13 cellular contexts compared by ENCODE assay signal in the genomic region with DNA sequence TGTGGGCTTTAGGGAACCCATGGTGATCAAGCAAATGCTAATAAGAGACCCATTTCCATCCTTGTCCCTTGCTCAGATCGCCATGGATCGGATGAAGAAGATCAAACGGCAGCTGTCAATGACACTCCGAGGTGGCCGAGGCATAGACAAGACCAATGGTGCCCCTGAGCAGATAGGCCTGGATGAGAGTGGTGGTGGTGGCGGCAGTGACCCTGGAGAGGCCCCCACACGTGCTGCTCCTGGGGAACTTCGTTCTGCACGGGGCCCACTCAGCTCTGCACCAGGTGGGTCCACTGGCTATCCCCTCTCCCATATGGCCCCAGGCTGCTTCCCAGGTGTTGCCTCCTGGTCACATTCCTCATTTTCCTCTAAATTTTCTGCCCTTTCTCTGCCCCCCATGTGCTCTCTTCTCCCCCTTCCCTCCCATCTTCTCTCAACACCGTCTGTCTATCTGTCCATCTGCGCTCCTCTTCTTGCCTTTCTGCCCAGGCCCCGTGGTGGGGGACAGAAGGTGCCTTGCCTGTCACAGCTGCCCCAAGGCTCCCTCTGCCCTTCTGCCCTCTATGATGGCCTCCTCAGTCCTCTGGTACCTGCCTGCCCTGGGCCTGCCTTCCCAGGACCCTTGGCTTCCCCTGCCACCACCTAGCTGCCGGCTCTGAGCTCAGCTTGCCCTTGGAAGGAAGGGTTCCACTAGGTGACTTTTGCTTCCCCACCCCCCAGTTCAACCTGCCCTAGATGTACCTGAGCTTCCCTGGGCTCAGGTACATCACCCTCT. TPM values are rescaled to one million over a fixed set of nuclear protein-coding genes. Genes with fewer than 3 reads are reported as not detected.
DNase-seq lines count a peak whose midpoint lies in the region; ATAC-seq and TF ChIP-seq lines count a peak whose summit lies in the region.
"Had no signal": no experiment of that assay in that cellular context is flagged by ENCODE, and none has a peak within 500 bp of the region (broad histone marks: within the 10 kb centered on the region; RNA-seq: fewer than 3 reads in every experiment).

No MANE protein-coding gene starts in this region.

- no peak for ATAC-seq in activated T-cell treated with anti-CD3 and anti-CD28 coated beads, Interleukin-2, amount 50 U/mL, for 4 hours

- CTCF ChIA-PET in Caco-2 (lab: Charles Lee), result interaction anchor here (1.3 kb wide), 1 partner anchor 89 kb away, joined by 5 read pairs; no protein-coding TSS in a partner anchor

- no peaks in the 10 kb centered on the region for H3K9me3 ChIP-seq in Caco-2
- H3K9me3 ChIP-seq: BLaER1 had no signal

- peaks cover 2% of the 10 kb centered on the region; the same call in 1 of the 2 replicates for H3K36me3 ChIP-seq in Caco-2 (ENCODE audit: control insufficient read depth, insufficient read depth, low read length)

- H3K9me3 Mint-ChIP-seq in activated T-cell treated with anti-CD3 and anti-CD28 coated beads, Interleukin-2, amount 50 U/mL, for 4 hours, result no peaks in the 10 kb centered on the region
- H3K9me3 Mint-ChIP-seq in IgD-negative memory B cell, result no peaks in the 10 kb centered on the region
- H3K9me3 Mint-ChIP-seq in dendritic cell treated with granulocyte-macrophage colony-stimulating factor and Interleukin-4, amounts not matched to agents 40 ng/mL and 50 ng/mL, for 4 days, result no peaks in the 10 kb centered on the region
- no peaks in the 10 kb centered on the region for H3K9me3 Mint-ChIP-seq in Caco-2 (ENCODE audit: unreplicated experiment)
- H3K9me3 Mint-ChIP-seq: HFFc6 had no signal

- peak; percentile 14 for DNase-seq in activated T-cell treated with anti-CD3 and anti-CD28 coated beads, Interleukin-2, amount 50 U/mL, for 1 hour
- DNase-seq in activated T-cell treated with anti-CD3 and anti-CD28 coated beads, Interleukin-2, amount 50 U/mL, for 4 hours, result no peak
- DNase-seq in posterior vena cava (ENCODE audit: low spot score) (peak; percentile 47), foreskin melanocyte (no peak), Caco-2 (no peak), AG20443 (ENCODE audit: low spot score) (no peak)
- DNase-seq: AML-193, DMS79, HCEC 1CT, HFFc6 had no signal

- no peaks in the 10 kb centered on the region for H3K27me3 Mint-ChIP-seq in activated T-cell treated with anti-CD3 and anti-CD28 coated beads, Interleukin-2, amount 50 U/mL, for 4 hours (ENCODE audit: low read depth)
- H3K27me3 Mint-ChIP-seq in IgD-negative memory B cell (no peaks in the 10 kb centered on the region), Caco-2 (ENCODE audit: insufficient read depth, unreplicated experiment) (no peaks in the 10 kb centered on the region)
- no peaks in the 10 kb centered on the region for H3K27me3 Mint-ChIP-seq in dendritic cell treated with granulocyte-macrophage colony-stimulating factor and Interleukin-4, amounts not matched to agents 40 ng/mL and 50 ng/mL, for 4 days

- H3K36me3 Mint-ChIP-seq in activated T-cell treated with anti-CD3 and anti-CD28 coated beads, Interleukin-2, amount 50 U/mL, for 4 hours (ENCODE audit: insufficient read depth), result peaks cover 9% of the 10 kb centered on the region
- H3K36me3 Mint-ChIP-seq in IgD-negative memory B cell, result peaks cover 20% of the 10 kb centered on the region
- H3K36me3 Mint-ChIP-seq in dendritic cell treated with granulocyte-macrophage colony-stimulating factor and Interleukin-4, amounts not matched to agents 40 ng/mL and 50 ng/mL, for 4 days (ENCODE audit: low read depth), result peaks cover 92% of the 10 kb centered on the region
- H3K36me3 Mint-ChIP-seq in Caco-2 (ENCODE audit: insufficient read depth, unreplicated experiment), result peaks cover 56% of the 10 kb centered on the region

- TF ChIP-seq CTCF in Caco-2 (IDR thresholded peaks at IDR 0.05; ENCODE audit: insufficient read depth in 1 of 2, low read depth in 1 of 2, low read length in 1 of 2, severe bottlenecking in 1 of 2, unreplicated experiment in 1 of 2), result no peak

- no peaks in the 10 kb centered on the region for H3K27me3 ChIP-seq in Caco-2 (replicated peaks; ENCODE audit: control insufficient read depth, insufficient read depth, low read length)

- POLR2A ChIA-PET in Caco-2 (lab: Charles Lee), result no interaction called here

- H3K4me3 ChIP-seq in Caco-2 (ENCODE audit: low read depth, low read length), result no peak overlapping the region
- H3K4me3 ChIP-seq: BLaER1 had no signal

- no TSS peak for BruUV-seq in Caco-2 (replicated peaks; lab: Mats Ljungman, UMichigan)

- H3K4me1 Mint-ChIP-seq in activated T-cell treated with anti-CD3 and anti-CD28 coated beads, Interleukin-2, amount 50 U/mL, for 4 hours (ENCODE audit: low read depth), result peaks cover 26% of the 10 kb centered on the region
- H3K4me1 Mint-ChIP-seq in IgD-negative memory B cell (peaks cover 9 to 21% (median 14%) of the 10 kb centered on the region in 3 donors), Caco-2 (ENCODE audit: low read depth, unreplicated experiment) (peaks cover 15% of the 10 kb centered on the region)
- peaks cover 56% of the 10 kb centered on the region for H3K4me1 Mint-ChIP-seq in dendritic cell treated with granulocyte-macrophage colony-stimulating factor and Interleukin-4, amounts not matched to agents 40 ng/mL and 50 ng/mL, for 4 days (ENCODE audit: low read depth)

- no peak overlapping the region for H3K4me3 Mint-ChIP-seq in activated T-cell treated with anti-CD3 and anti-CD28 coated beads, Interleukin-2, amount 50 U/mL, for 4 hours
- H3K4me3 Mint-ChIP-seq in IgD-negative memory B cell (no peak overlapping the region), Caco-2 (ENCODE audit: unreplicated experiment) (no peak overlapping the region)
- H3K4me3 Mint-ChIP-seq in dendritic cell treated with granulocyte-macrophage colony-stimulating factor and Interleukin-4, amounts not matched to agents 40 ng/mL and 50 ng/mL, for 4 days, result no peak overlapping the region
- H3K4me3 Mint-ChIP-seq: HFFc6 had no signal

- intact Hi-C loops in dendritic cell treated with granulocyte-macrophage colony-stimulating factor and Interleukin-4, amounts not matched to agents 40 ng/mL and 50 ng/mL, for 4 days (cut with micrococcal nuclease), result no loop called here
- intact Hi-C loops in posterior vena cava (cut with DNase I) (no loop called here), Caco-2 (cut with micrococcal nuclease; ENCODE audit: unreplicated experiment) (no loop called here)

- H3K27ac Mint-ChIP-seq in IgD-negative memory B cell, result peak overlapping the region in 2 of 3 donors; percentile 28 to 45
- H3K27ac Mint-ChIP-seq in dendritic cell treated with granulocyte-macrophage colony-stimulating factor and Interleukin-4, amounts not matched to agents 40 ng/mL and 50 ng/mL, for 4 days, result peak overlapping the region; percentile 51
- H3K27ac Mint-ChIP-seq in Caco-2 (ENCODE audit: unreplicated experiment), result no peak overlapping the region
- H3K27ac Mint-ChIP-seq: HFFc6 had no signal

- H3K4me1 ChIP-seq in Caco-2, result no peaks in the 10 kb centered on the region

RNA-seq across cellular contexts. Expression of gene CDK16, which starts 5.2 kb away (rescaled TPM):
- 10 to 100 TPM; 45.4 to 51.4 (median 49.4) TPM for total RNA-seq in activated T-cell treated with anti-CD3 and anti-CD28 coated beads, Interleukin-2, amount 50 U/mL, for 4 hours
- 16.8 TPM for polyA plus RNA-seq in IgD-negative memory B cell
- total RNA-seq in posterior vena cava (10 to 100 TPM; 53.5 to 55.3 TPM), Caco-2 (2022) (117 and 129 TPM in 2 replicates)

RNA-seq across cellular contexts. Expression of gene USP11, which starts 9.1 kb away (rescaled TPM):
- 10 to 100 TPM; 13.5 to 18.8 (median 16.0) TPM for total RNA-seq in activated T-cell treated with anti-CD3 and anti-CD28 coated beads, Interleukin-2, amount 50 U/mL, for 4 hours
- 68.6 TPM for polyA plus RNA-seq in IgD-negative memory B cell
- total RNA-seq in posterior vena cava (10 to 100 TPM; 50.2 to 61.6 TPM), Caco-2 (2022) (57.5 and 61.2 TPM in 2 replicates)

RNA-seq across cellular contexts. Expression of gene UBA1, which starts 30.0 kb away (rescaled TPM):
- 100 to 1,000 TPM; 236 to 281 (median 254) TPM for total RNA-seq in activated T-cell treated with anti-CD3 and anti-CD28 coated beads, Interleukin-2, amount 50 U/mL, for 4 hours
- polyA plus RNA-seq in IgD-negative memory B cell, result 190 TPM
- total RNA-seq in posterior vena cava, result 100 to 1,000 TPM; 151 to 179 TPM
- total RNA-seq in Caco-2 (2022), result 156 and 157 TPM in 2 replicates

Comparison
In these comparisons a context has a peak if more than half of its experiments do, and no peak if none do; other contexts are left out.
1. DNase-seq: peak in activated T-cell treated with anti-CD3 and anti-CD28 coated beads, Interleukin-2, amount 50 U/mL, for 1 hour (single experiment) and posterior vena cava (single experiment); none in activated T-cell treated with anti-CD3 and anti-CD28 coated beads, Interleukin-2, amount 50 U/mL, for 4 hours (single experiment), foreskin melanocyte (single experiment), Caco-2 (0 of 2) and AG20443 (single experiment).